Comparison of ENCODE assay signal across 2 cellular contexts in the genomic region with DNA sequence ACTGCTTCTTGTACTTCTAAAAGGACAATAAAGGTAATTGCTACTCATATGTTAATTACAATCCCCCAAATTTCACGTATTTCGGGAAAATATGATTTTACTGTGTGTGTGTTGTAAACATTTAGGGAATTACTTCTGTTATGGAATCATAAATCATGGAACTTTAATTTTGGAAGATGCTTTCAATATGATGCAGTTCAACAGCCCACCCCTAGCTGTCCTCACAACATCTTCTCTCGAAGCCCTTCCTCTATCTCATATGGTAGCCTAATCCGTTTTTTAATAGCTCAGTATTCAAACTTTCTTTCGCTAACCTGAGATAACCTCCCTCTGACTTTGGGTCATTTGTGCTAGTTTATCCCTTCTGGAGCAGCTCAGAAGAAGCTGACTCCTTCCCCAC.
TF ChIP-seq lines count a peak whose summit lies in the region.

No MANE protein-coding gene starts in this region.

TF ChIP-seq in HCT116, 20 proteins besides CTCF, POLR2A, EP300 and RAD21 (continued from another document):
- no peak for TF ChIP-seq EGR1 (IDR thresholded peaks at IDR 0.05; ENCODE audit: low read depth)
- no peak for TF ChIP-seq POLR2AphosphoS5 (IDR thresholded peaks at IDR 0.05; ENCODE audit: low read depth, low read length)
- TF ChIP-seq, protein P1, sequence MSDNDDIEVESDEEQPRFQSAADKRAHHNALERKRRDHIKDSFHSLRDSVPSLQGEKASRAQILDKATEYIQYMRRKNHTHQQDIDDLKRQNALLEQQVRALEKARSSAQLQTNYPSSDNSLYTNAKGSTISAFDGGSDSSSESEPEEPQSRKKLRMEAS (IDR thresholded peaks at IDR 0.05) = no peak
- TF ChIP-seq, protein P2, sequence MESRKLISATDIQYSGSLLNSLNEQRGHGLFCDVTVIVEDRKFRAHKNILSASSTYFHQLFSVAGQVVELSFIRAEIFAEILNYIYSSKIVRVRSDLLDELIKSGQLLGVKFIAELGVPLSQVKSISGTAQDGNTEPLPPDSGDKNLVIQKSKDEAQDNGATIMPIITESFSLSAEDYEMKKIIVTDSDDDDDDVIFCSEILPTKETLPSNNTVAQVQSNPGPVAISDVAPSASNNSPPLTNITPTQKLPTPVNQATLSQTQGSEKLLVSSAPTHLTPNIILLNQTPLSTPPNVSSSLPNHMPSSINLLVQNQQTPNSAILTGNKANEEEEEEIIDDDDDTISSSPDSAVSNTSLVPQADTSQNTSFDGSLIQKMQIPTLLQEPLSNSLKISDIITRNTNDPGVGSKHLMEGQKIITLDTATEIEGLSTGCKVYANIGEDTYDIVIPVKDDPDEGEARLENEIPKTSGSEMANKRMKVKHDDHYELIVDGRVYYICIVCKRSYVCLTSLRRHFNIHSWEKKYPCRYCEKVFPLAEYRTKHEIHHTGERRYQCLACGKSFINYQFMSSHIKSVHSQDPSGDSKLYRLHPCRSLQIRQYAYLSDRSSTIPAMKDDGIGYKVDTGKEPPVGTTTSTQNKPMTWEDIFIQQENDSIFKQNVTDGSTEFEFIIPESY (IDR thresholded peaks at IDR 0.05; ENCODE audit: extremely low read depth, insufficient replicate concordance, low read length) = no peak
- TF ChIP-seq, protein P3, sequence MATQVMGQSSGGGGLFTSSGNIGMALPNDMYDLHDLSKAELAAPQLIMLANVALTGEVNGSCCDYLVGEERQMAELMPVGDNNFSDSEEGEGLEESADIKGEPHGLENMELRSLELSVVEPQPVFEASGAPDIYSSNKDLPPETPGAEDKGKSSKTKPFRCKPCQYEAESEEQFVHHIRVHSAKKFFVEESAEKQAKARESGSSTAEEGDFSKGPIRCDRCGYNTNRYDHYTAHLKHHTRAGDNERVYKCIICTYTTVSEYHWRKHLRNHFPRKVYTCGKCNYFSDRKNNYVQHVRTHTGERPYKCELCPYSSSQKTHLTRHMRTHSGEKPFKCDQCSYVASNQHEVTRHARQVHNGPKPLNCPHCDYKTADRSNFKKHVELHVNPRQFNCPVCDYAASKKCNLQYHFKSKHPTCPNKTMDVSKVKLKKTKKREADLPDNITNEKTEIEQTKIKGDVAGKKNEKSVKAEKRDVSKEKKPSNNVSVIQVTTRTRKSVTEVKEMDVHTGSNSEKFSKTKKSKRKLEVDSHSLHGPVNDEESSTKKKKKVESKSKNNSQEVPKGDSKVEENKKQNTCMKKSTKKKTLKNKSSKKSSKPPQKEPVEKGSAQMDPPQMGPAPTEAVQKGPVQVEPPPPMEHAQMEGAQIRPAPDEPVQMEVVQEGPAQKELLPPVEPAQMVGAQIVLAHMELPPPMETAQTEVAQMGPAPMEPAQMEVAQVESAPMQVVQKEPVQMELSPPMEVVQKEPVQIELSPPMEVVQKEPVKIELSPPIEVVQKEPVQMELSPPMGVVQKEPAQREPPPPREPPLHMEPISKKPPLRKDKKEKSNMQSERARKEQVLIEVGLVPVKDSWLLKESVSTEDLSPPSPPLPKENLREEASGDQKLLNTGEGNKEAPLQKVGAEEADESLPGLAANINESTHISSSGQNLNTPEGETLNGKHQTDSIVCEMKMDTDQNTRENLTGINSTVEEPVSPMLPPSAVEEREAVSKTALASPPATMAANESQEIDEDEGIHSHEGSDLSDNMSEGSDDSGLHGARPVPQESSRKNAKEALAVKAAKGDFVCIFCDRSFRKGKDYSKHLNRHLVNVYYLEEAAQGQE (IDR thresholded peaks at IDR 0.05; ENCODE audit: low read depth) = no peak
- TF ChIP-seq ELF1 (IDR thresholded peaks at IDR 0.05; ENCODE audit: borderline replicate concordance, low read depth) = no peak
- no peak for TF ChIP-seq FOSL1 (IDR thresholded peaks at IDR 0.05; ENCODE audit: low read depth)
- TF ChIP-seq CBX3 (IDR thresholded peaks at IDR 0.05; ENCODE audit: low read depth) = no peak

TF ChIP-seq in SK-N-SH treated with all-trans-retinoic acid at 6 μM for 48 hours, 23 proteins besides CTCF, POLR2A, EP300 and RAD21 (continued from another document):
- TF ChIP-seq, protein P4, sequence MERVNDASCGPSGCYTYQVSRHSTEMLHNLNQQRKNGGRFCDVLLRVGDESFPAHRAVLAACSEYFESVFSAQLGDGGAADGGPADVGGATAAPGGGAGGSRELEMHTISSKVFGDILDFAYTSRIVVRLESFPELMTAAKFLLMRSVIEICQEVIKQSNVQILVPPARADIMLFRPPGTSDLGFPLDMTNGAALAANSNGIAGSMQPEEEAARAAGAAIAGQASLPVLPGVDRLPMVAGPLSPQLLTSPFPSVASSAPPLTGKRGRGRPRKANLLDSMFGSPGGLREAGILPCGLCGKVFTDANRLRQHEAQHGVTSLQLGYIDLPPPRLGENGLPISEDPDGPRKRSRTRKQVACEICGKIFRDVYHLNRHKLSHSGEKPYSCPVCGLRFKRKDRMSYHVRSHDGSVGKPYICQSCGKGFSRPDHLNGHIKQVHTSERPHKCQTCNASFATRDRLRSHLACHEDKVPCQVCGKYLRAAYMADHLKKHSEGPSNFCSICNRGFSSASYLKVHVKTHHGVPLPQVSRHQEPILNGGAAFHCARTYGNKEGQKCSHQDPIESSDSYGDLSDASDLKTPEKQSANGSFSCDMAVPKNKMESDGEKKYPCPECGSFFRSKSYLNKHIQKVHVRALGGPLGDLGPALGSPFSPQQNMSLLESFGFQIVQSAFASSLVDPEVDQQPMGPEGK (CRISPR knock-in tag; IDR thresholded peaks at IDR 0.05; ENCODE audit: borderline replicate concordance) = no peak
- TF ChIP-seq CSDC2 (CRISPR knock-in tag; IDR thresholded peaks at IDR 0.05) (no peak), GLIS3 (CRISPR knock-in tag; IDR thresholded peaks at IDR 0.05) (no peak), ISL1 (CRISPR knock-in tag; IDR thresholded peaks at IDR 0.05) (no peak), PPARA (CRISPR knock-in tag; IDR thresholded peaks at IDR 0.05; ENCODE audit: borderline replicate concordance) (no peak), ZNF70 (CRISPR knock-in tag; IDR thresholded peaks at IDR 0.05) (no peak)
TF ChIP-seq in SK-N-SH treated with all-trans-retinoic acid at 6 μM for 48 hours: peak in this region for 0.
